9 cellular contexts compared by ENCODE assay signal in genomic region chr4:164876680-164877324, GRCh38.
DNase-seq lines count a peak whose midpoint lies in the region; ATAC-seq and TF ChIP-seq lines count a peak whose summit lies in the region.
"Had no signal": no experiment of that assay in that cellular context is flagged by ENCODE, and none has a peak within 500 bp of the region (broad histone marks: within the 10 kb centered on the region; RNA-seq: fewer than 3 reads in every experiment).

Gene APELA (plus strand): TSS chr4:164877178. CDS start chr4:164877332, 154 bp downstream.

- peak within 1 kb of the TSS; percentile 62 for H3K9ac ChIP-seq in iPS-15b (ENCODE audit: low read depth, low read length)

- ATAC-seq in GM21529 (IDR thresholded peaks at IDR 0.05; ENCODE audit: unreplicated experiment) (peak; percentile 99), HG03460 (IDR thresholded peaks at IDR 0.05; ENCODE audit: unreplicated experiment) (peak; percentile 100)
- no peak for ATAC-seq in stimulated activated memory B cell treated with anti-CD40 and anti-IgM and Interleukin-4, amounts not matched to agents 10 μg/mL and 1 μg/mL and 100 μg/mL, for 72 hours
- ATAC-seq: T-cell had no signal

- H3K9me3 Mint-ChIP-seq in stimulated activated memory B cell treated with anti-CD40 and anti-IgM and Interleukin-4, amounts not matched to agents 10 μg/mL and 1 μg/mL and 100 μg/mL, for 72 hours, result peaks cover 2% of the 10 kb centered on the region
- H3K9me3 Mint-ChIP-seq: T-cell had no signal

- no peaks in the 10 kb centered on the region for H3K4me1 Mint-ChIP-seq in stimulated activated memory B cell treated with anti-CD40 and anti-IgM and Interleukin-4, amounts not matched to agents 10 μg/mL and 1 μg/mL and 100 μg/mL, for 72 hours

- DNase-seq in GM13976 (ENCODE audit: low spot score) (peak; percentile 18), OCI-M2 (lab: John Stamatoyannopoulos, UW; ENCODE audit: unreplicated experiment) (no peak), NCI-H1417 treated with DMSO at 0.1 percent for 48 hours (lab: John Stamatoyannopoulos, UW) (no peak)
- no peak for DNase-seq in stimulated activated CD4-positive, alpha-beta T cell treated with anti-CD3 and anti-CD28 coated beads, Interleukin-12 subunit alpha, Interleukin-12 subunit beta, amount 100 ng/mL, for 4 hours
- DNase-seq: T-cell had no signal

- peaks cover 17% of the 10 kb centered on the region for H3K36me3 ChIP-seq in iPS-15b (ENCODE audit: control insufficient read depth, insufficient read depth, low read length)

- peaks cover 9% of the 10 kb centered on the region for H3K27me3 Mint-ChIP-seq in stimulated activated memory B cell treated with anti-CD40 and anti-IgM and Interleukin-4, amounts not matched to agents 10 μg/mL and 1 μg/mL and 100 μg/mL, for 72 hours

- H3K36me3 Mint-ChIP-seq in stimulated activated memory B cell treated with anti-CD40 and anti-IgM and Interleukin-4, amounts not matched to agents 10 μg/mL and 1 μg/mL and 100 μg/mL, for 72 hours, result no peaks in the 10 kb centered on the region
- H3K36me3 Mint-ChIP-seq: T-cell had no signal

- H3K27me3 ChIP-seq in iPS-15b (ENCODE audit: control insufficient read depth, insufficient read depth, low read length), result no peaks in the 10 kb centered on the region

- in situ Hi-C loops in GM13976 (cut with MboI; ENCODE audit: low sequenced_read_pairs, unreplicated experiment), result no loop called here

- H3K4me1 ChIP-seq in iPS-15b (ENCODE audit: control insufficient read depth, insufficient read depth, low read length), result peaks cover 21% of the 10 kb centered on the region

- peak within 1 kb of the TSS; percentile 78 for H3K4me3 ChIP-seq in iPS-15b (ENCODE audit: low read depth, low read length)

- TF ChIP-seq CTCF in GM13976 (IDR thresholded peaks at IDR 0.05; ENCODE audit: borderline replicate concordance, control extremely low read depth, extremely low read depth, insufficient read depth, missing control alignments), result no peak

- H3K27ac Mint-ChIP-seq in stimulated activated memory B cell treated with anti-CD40 and anti-IgM and Interleukin-4, amounts not matched to agents 10 μg/mL and 1 μg/mL and 100 μg/mL, for 72 hours, result no peak within 1 kb of the TSS
- H3K27ac Mint-ChIP-seq: T-cell had no signal

- no peaks in the 10 kb centered on the region for H3K9me3 ChIP-seq in iPS-15b (ENCODE audit: control insufficient read depth, insufficient read depth, low read length)

- H3K4me3 Mint-ChIP-seq in stimulated activated memory B cell treated with anti-CD40 and anti-IgM and Interleukin-4, amounts not matched to agents 10 μg/mL and 1 μg/mL and 100 μg/mL, for 72 hours, result no peak within 1 kb of the TSS
- H3K4me3 Mint-ChIP-seq: T-cell had no signal
